20 cellular contexts compared by ENCODE assay signal in the genomic region with DNA sequence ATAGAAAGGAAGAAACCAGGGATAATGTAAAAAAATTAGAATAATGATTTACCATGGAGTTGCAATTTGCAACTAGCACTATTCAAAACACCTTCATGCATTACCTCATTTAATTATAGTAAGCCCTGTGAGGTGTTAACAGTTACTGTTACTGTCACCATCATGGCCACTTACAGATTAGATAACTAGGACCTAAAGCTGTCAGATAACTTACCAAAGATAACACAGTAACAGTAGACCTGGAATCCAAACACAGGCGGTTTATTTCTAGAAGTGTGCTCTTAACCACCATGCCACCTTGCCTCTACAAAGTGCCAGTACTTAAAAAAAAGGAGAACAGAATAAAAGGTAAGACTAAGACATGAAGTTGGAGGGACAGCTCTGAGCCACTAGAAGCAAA.
"Had no signal": no experiment of that assay in that cellular context is flagged by ENCODE, and none has a peak within 500 bp of the region (broad histone marks: within the 10 kb centered on the region; RNA-seq: fewer than 3 reads in every experiment).

No MANE protein-coding gene starts in this region.

- H3K4me2 ChIP-seq: hepatocyte had no signal

- H2AFZ ChIP-seq: hepatocyte had no signal

- H3K79me2 ChIP-seq: hepatocyte had no signal

- H3K4me3 ChIP-seq: coronary artery, dorsolateral prefrontal cortex, esophagus muscularis mucosa, gastroesophageal sphincter, heart left ventricle, hepatocyte, left lung, lower lobe of right lung had no signal

- H3K27ac ChIP-seq: coronary artery, dorsolateral prefrontal cortex, esophagus muscularis mucosa, foreskin keratinocyte, gastroesophageal sphincter, heart left ventricle, hepatocyte, left lung, lower lobe of right lung had no signal

- H3K4me1 ChIP-seq: esophagus muscularis mucosa, foreskin keratinocyte, gastroesophageal sphincter, heart left ventricle, left lung, lower lobe of right lung had no signal

- DNase-seq: dermis blood vessel endothelial cell; dorsolateral prefrontal cortex; effector CD4-positive, alpha-beta T cell; effector memory CD4-positive, alpha-beta T cell; foreskin keratinocyte; heart left ventricle; hypothalamus; immature natural killer cell; islet precursor cell; kidney; kidney glomerular epithelial cell; left lung; lower lobe of right lung; mesenchymal stem cell; midbrain; naive thymus-derived CD4-positive, alpha-beta T cell had no signal

- ATAC-seq: foreskin keratinocyte; gastroesophageal sphincter; left lung; lower lobe of right lung; naive thymus-derived CD4-positive, alpha-beta T cell had no signal

- H3K9me3 ChIP-seq: esophagus muscularis mucosa, gastroesophageal sphincter, heart left ventricle, left lung, lower lobe of right lung had no signal

- H3K27me3 ChIP-seq: dorsolateral prefrontal cortex, esophagus muscularis mucosa, foreskin keratinocyte, gastroesophageal sphincter, heart left ventricle, left lung had no signal

- H3K36me3 ChIP-seq: esophagus muscularis mucosa, gastroesophageal sphincter, heart left ventricle, left lung, lower lobe of right lung had no signal
